8 cellular contexts compared by ENCODE assay signal in the genomic region with DNA sequence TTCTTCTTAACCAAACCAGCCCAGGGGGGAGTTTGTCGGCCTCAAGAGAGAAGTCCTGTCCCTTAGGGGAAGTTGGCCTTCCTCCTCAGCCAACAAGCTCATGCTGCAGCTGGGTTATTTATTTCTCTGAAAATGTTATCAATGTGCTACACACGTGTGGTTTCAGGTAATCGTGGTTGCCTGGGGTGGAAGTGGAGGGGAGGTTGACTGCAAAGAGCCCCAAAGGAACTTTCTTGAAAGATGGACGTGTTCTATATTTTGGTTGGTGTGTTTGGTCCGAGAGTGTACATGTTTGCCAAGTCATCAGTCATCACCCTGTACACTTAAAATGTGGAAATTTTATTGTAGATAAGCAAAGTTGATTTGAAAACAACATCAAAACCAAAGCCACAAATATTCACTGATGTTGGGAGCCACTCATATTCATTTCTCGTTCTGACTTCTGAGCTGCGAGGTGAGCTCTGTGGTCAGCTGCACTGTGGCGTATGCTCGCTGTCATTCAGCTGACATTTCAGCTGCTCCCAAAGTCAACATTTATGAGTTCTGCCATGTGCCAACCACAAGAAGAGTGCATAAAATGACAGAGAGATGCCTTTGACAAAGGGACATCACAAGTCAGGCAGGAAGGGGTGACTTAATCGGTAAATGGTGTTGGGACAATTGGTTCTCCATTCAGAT. TPM values are rescaled to one million over a fixed set of nuclear protein-coding genes. Genes with fewer than 3 reads are reported as not detected.
DNase-seq lines count a peak whose midpoint lies in the region; ATAC-seq, FAIRE-seq and TF ChIP-seq lines count a peak whose summit lies in the region.

No MANE protein-coding gene starts in this region.

- intact Hi-C loops in activated naive CD4-positive, alpha-beta T cell treated with anti-CD3 and anti-CD28 coated beads for 36 hours (cut with micrococcal nuclease): loop anchor here (1.0 to 5.0 kb wide), 5 partner anchors 7 to 987 kb away; partner anchors contain the start of gene CFAP20
- intact Hi-C loops in left colon (cut with DNase I, micrococcal nuclease): no loop called here
- intact Hi-C loops in Caco-2 (cut with micrococcal nuclease; ENCODE audit: unreplicated experiment): loop anchor here (2.0 kb wide), 2 partner anchors 17 to 33 kb away; no protein-coding TSS in a partner anchor

- peak; percentile 70 for ATAC-seq in GM21717 (IDR thresholded peaks at IDR 0.05; ENCODE audit: unreplicated experiment)
- ATAC-seq in left colon: no peak

- peaks cover 25% of the 10 kb centered on the region for H3K4me1 Mint-ChIP-seq in activated naive CD4-positive, alpha-beta T cell treated with anti-CD3 and anti-CD28 coated beads for 36 hours (ENCODE audit: low read depth)
- H3K4me1 Mint-ChIP-seq in Caco-2 (ENCODE audit: low read depth, unreplicated experiment): no peaks in the 10 kb centered on the region

- peaks cover 8% of the 10 kb centered on the region for H3K9me3 Mint-ChIP-seq in activated naive CD4-positive, alpha-beta T cell treated with anti-CD3 and anti-CD28 coated beads for 36 hours
- H3K9me3 Mint-ChIP-seq in Caco-2 (ENCODE audit: unreplicated experiment): no peaks in the 10 kb centered on the region

- H3K9me3 ChIP-seq in MG63: peaks cover 12% of the 10 kb centered on the region
- no peaks in the 10 kb centered on the region; the same call in 1 of the 2 replicates for H3K9me3 ChIP-seq in Caco-2

- POLR2A ChIA-PET in Caco-2 (lab: Charles Lee): no interaction called here

- H3K4me3 ChIP-seq in MG63 (no peak overlapping the region), Caco-2 (ENCODE audit: low read depth, low read length) (no peak overlapping the region)

- H3K27me3 ChIP-seq in MG63 (peaks cover 11% of the 10 kb centered on the region), Caco-2 (replicated peaks; ENCODE audit: control insufficient read depth, insufficient read depth, low read length) (no peaks in the 10 kb centered on the region)

- H3K27ac Mint-ChIP-seq in activated naive CD4-positive, alpha-beta T cell treated with anti-CD3 and anti-CD28 coated beads for 36 hours: peak overlapping the region; percentile 70
- no peak overlapping the region for H3K27ac Mint-ChIP-seq in Caco-2 (ENCODE audit: unreplicated experiment)

- no peaks in the 10 kb centered on the region for H3K36me3 ChIP-seq in MG63
- H3K36me3 ChIP-seq in Caco-2 (ENCODE audit: control insufficient read depth, insufficient read depth, low read length): no peaks in the 10 kb centered on the region

- no peak overlapping the region for H3K4me3 Mint-ChIP-seq in activated naive CD4-positive, alpha-beta T cell treated with anti-CD3 and anti-CD28 coated beads for 36 hours
- no peak overlapping the region for H3K4me3 Mint-ChIP-seq in Caco-2 (ENCODE audit: unreplicated experiment)

- CTCF ChIA-PET in activated naive CD4-positive, alpha-beta T cell treated with anti-CD3 and anti-CD28 coated beads for 36 hours (lab: Charles Lee): interaction anchor here (0.8 to 6.8 kb wide), 14 partner anchors 9 to 126 kb away, joined by 3 to 91 read pairs (median 5); no protein-coding TSS in a partner anchor
- CTCF ChIA-PET in Caco-2 (lab: Charles Lee): interaction anchor here (0.9 to 2.6 kb wide), 2 partner anchors 26 to 134 kb away, joined by 6 to 11 read pairs; partner anchors contain the start of genes ADGRG1 and KATNB1

- peak; percentile 93 for FAIRE-seq in GM18507 (lab: Jason Lieb, UNC)

- no peaks in the 10 kb centered on the region for H3K36me3 Mint-ChIP-seq in activated naive CD4-positive, alpha-beta T cell treated with anti-CD3 and anti-CD28 coated beads for 36 hours (ENCODE audit: low read depth)
- H3K36me3 Mint-ChIP-seq in Caco-2 (ENCODE audit: insufficient read depth, unreplicated experiment): no peaks in the 10 kb centered on the region

- H3K4me1 ChIP-seq in Caco-2: peaks cover 14% of the 10 kb centered on the region

- no peak for TF ChIP-seq CTCF in Caco-2 (IDR thresholded peaks at IDR 0.05; ENCODE audit: insufficient read depth in 1 of 2, low read depth in 1 of 2, low read length in 1 of 2, severe bottlenecking in 1 of 2, unreplicated experiment in 1 of 2)

- no peaks in the 10 kb centered on the region for H3K27me3 Mint-ChIP-seq in activated naive CD4-positive, alpha-beta T cell treated with anti-CD3 and anti-CD28 coated beads for 36 hours (ENCODE audit: low read depth)
- no peaks in the 10 kb centered on the region for H3K27me3 Mint-ChIP-seq in Caco-2 (ENCODE audit: insufficient read depth, unreplicated experiment)

- BruUV-seq in Caco-2 (replicated peaks; lab: Mats Ljungman, UMichigan): no TSS peak

- DNase-seq in GM18507 (ENCODE audit: extremely low spot score, insufficient read length, low read depth) (peak; percentile 39), M059J (ENCODE audit: low read depth) (peak; percentile 72), MG63 (no peak), left colon (no peak), Caco-2 (no peak)
- peak; percentile 82 for DNase-seq in activated naive CD4-positive, alpha-beta T cell treated with anti-CD3 and anti-CD28 coated beads for 36 hours
- DNase-seq in stimulated activated CD4-positive, alpha-beta T cell treated with anti-CD3 and anti-CD28 coated beads, Interleukin-2, amount 100 ng/mL, for 24 hours: peak; percentile 53 to 62

RNA-seq across cellular contexts. Expression of gene ADGRG1, which starts 26.5 kb away (rescaled TPM):
- 16.2 and 20.6 TPM in 2 replicates for total RNA-seq in M059J (2014; rRNA removed; shearing (Covaris generic))
- 1 to 10 TPM in 1 of 2 experiments, under 1 TPM in 1; 0.93 to 1.0 TPM for total RNA-seq in activated naive CD4-positive, alpha-beta T cell treated with anti-CD3 and anti-CD28 coated beads for 36 hours
- 1.4 and 1.6 TPM in 2 replicates for total RNA-seq in MG63 (2014; rRNA removed; shearing (Covaris generic); ENCODE audit: low replicate concordance)
- total RNA-seq in left colon: 100 to 1,000 TPM in 1 of 2 donors, 10 to 100 TPM in 1; 81.2 to 111 TPM
- total RNA-seq in Caco-2 (2022): 153 and 195 TPM in 2 replicates

RNA-seq across cellular contexts. Expression of gene ADGRG5, which starts 59.5 kb away (rescaled TPM):
- 0.22 and 0.37 TPM in 2 replicates for total RNA-seq in M059J (2014; rRNA removed; shearing (Covaris generic))
- 1 to 10 TPM; 1.0 to 1.2 TPM for total RNA-seq in activated naive CD4-positive, alpha-beta T cell treated with anti-CD3 and anti-CD28 coated beads for 36 hours
- total RNA-seq in MG63 (2014; rRNA removed; shearing (Covaris generic); ENCODE audit: low replicate concordance): not detected in 2 replicates
- total RNA-seq in left colon (1 to 10 TPM; 2.0 to 2.7 TPM), Caco-2 (2022) (4.6 and 5.2 TPM in 2 replicates)

Comparison
In these comparisons a context has a peak if more than half of its experiments do, and no peak if none do; other contexts are left out.
1. DNase-seq: peak in GM18507 (single experiment), M059J (single experiment), activated naive CD4-positive, alpha-beta T cell treated with anti-CD3 and anti-CD28 coated beads for 36 hours (single experiment) and stimulated activated CD4-positive, alpha-beta T cell treated with anti-CD3 and anti-CD28 coated beads, Interleukin-2, amount 100 ng/mL, for 24 hours (2 of 2); none in MG63 (single experiment), left colon (0 of 2) and Caco-2 (0 of 2).
2. intact Hi-C loops: an anchor here in activated naive CD4-positive, alpha-beta T cell treated with anti-CD3 and anti-CD28 coated beads for 36 hours (1.0 to 5.0 kb wide) and Caco-2 (2.0 kb wide); none called in left colon.